ENCODE assay signal across 15 cellular contexts in genomic region chr10:128275405-128275804, GRCh38.
A peak's percentile ranks its signal among the peaks of the same experiment; 100 is the strongest.
DNase-seq lines count a peak whose midpoint lies in the region; ATAC-seq and TF ChIP-seq lines count a peak whose summit lies in the region.
"Had no signal": no experiment of that assay in that cellular context is flagged by ENCODE, and none has a peak within 500 bp of the region (broad histone marks: within the 10 kb centered on the region; RNA-seq: fewer than 3 reads in every experiment).

No MANE protein-coding gene starts in this region.

- no peaks in the 10 kb centered on the region for H3K9me3 Mint-ChIP-seq in CD8-positive, alpha-beta T cell
- H3K9me3 Mint-ChIP-seq in activated CD8-positive, alpha-beta T cell treated with anti-CD3 and anti-CD28 coated beads for 36 hours: no peaks in the 10 kb centered on the region
- H3K9me3 Mint-ChIP-seq in naive thymus-derived CD8-positive, alpha-beta T cell: no peaks in the 10 kb centered on the region
- H3K9me3 Mint-ChIP-seq in chondrocyte (ENCODE audit: low read depth): no peaks in the 10 kb centered on the region
- H3K9me3 Mint-ChIP-seq: activated T-helper 1 cell treated with anti-CD3 and anti-CD28 coated beads, Interleukin-12 subunit alpha, Interleukin-12 subunit beta, Interleukin-2, Interleukin-4 antibody, amounts not matched to agents 30 ng/mL and 10 ng/mL and 1 ng/mL, durations not matched to agents 14 hours and 24 hours and 36 hours; H9 had no signal

- H3K4me3 ChIP-seq in CD8-positive, alpha-beta T cell (ENCODE audit: low read depth, low read length): no peak overlapping the region
- H3K4me3 ChIP-seq: left lung had no signal

- no peak for TF ChIP-seq CTCF in CD8-positive, alpha-beta T cell (IDR thresholded peaks at IDR 0.05)
- TF ChIP-seq CTCF in activated CD8-positive, alpha-beta T cell treated with anti-CD3 and anti-CD28 coated beads for 36 hours (IDR thresholded peaks at IDR 0.05): no peak
- TF ChIP-seq CTCF in chondrocyte (IDR thresholded peaks at IDR 0.05): no peak

- H3K36me3 ChIP-seq in CD8-positive, alpha-beta T cell (ENCODE audit: insufficient read depth, low read length): no peaks in the 10 kb centered on the region
- H3K36me3 ChIP-seq: left lung had no signal

- no peak overlapping the region for H3K27ac ChIP-seq in CD8-positive, alpha-beta T cell (ENCODE audit: low read depth, low read length)
- H3K27ac ChIP-seq: left lung had no signal

- DNase-seq in DMS79 (lab: John Stamatoyannopoulos, UW) (peak; percentile 39), DMS79 treated with DMSO at 0.1 percent for 48 hours (lab: John Stamatoyannopoulos, UW) (no peak), chondrocyte (ENCODE audit: low spot score) (no peak), epidermal melanocyte (ENCODE audit: insufficient read length, low spot score) (no peak)
- DNase-seq in CD8-positive, alpha-beta T cell: no peak
- peak; percentile 22 for DNase-seq in activated CD8-positive, alpha-beta T cell treated with anti-CD3 and anti-CD28 coated beads for 36 hours
- no peak for DNase-seq in naive thymus-derived CD8-positive, alpha-beta T cell
- DNase-seq: activated CD4-positive, CD25-positive, alpha-beta regulatory T cell; H9; left lung; NCI-H2227 treated with DMSO at 0.1 percent for 48 hours; SK-N-SH had no signal

- no peak for ATAC-seq in CD8-positive, alpha-beta T cell
- no peak for ATAC-seq in activated CD8-positive, alpha-beta T cell treated with anti-CD3 and anti-CD28 coated beads for 36 hours
- ATAC-seq in naive thymus-derived CD8-positive, alpha-beta T cell: no peak
- no peak for ATAC-seq in GM18861 (IDR thresholded peaks at IDR 0.05; ENCODE audit: unreplicated experiment)

- H3K4me1 Mint-ChIP-seq in CD8-positive, alpha-beta T cell (ENCODE audit: low read depth): peaks cover 7% of the 10 kb centered on the region
- peaks cover 8% of the 10 kb centered on the region for H3K4me1 Mint-ChIP-seq in activated CD8-positive, alpha-beta T cell treated with anti-CD3 and anti-CD28 coated beads for 36 hours (ENCODE audit: low read depth)
- peaks cover 4 to 12% (median 7%) of the 10 kb centered on the region in 4 donors for H3K4me1 Mint-ChIP-seq in naive thymus-derived CD8-positive, alpha-beta T cell
- H3K4me1 Mint-ChIP-seq in chondrocyte (ENCODE audit: low read depth): no peaks in the 10 kb centered on the region

- H3K36me3 Mint-ChIP-seq in CD8-positive, alpha-beta T cell: no peaks in the 10 kb centered on the region
- H3K36me3 Mint-ChIP-seq in activated CD8-positive, alpha-beta T cell treated with anti-CD3 and anti-CD28 coated beads for 36 hours (ENCODE audit: low read depth): no peaks in the 10 kb centered on the region
- H3K36me3 Mint-ChIP-seq in naive thymus-derived CD8-positive, alpha-beta T cell: no peaks in the 10 kb centered on the region
- no peaks in the 10 kb centered on the region for H3K36me3 Mint-ChIP-seq in chondrocyte (ENCODE audit: low read depth)
- H3K36me3 Mint-ChIP-seq: brain had no signal

- no peak overlapping the region for H3K27ac Mint-ChIP-seq in CD8-positive, alpha-beta T cell
- peak overlapping the region; percentile 46 for H3K27ac Mint-ChIP-seq in activated CD8-positive, alpha-beta T cell treated with anti-CD3 and anti-CD28 coated beads for 36 hours
- no peak overlapping the region for H3K27ac Mint-ChIP-seq in naive thymus-derived CD8-positive, alpha-beta T cell
- no peak overlapping the region for H3K27ac Mint-ChIP-seq in chondrocyte (ENCODE audit: unreplicated experiment)
- H3K27ac Mint-ChIP-seq: activated T-helper 1 cell treated with anti-CD3 and anti-CD28 coated beads, Interleukin-12 subunit alpha, Interleukin-12 subunit beta, Interleukin-2, Interleukin-4 antibody, amounts not matched to agents 30 ng/mL and 10 ng/mL and 1 ng/mL, durations not matched to agents 14 hours and 24 hours and 36 hours; H9 had no signal

- POLR2A ChIA-PET in CD8-positive, alpha-beta T cell (lab: Charles Lee): no interaction called here
- POLR2A ChIA-PET in activated CD8-positive, alpha-beta T cell treated with anti-CD3 and anti-CD28 coated beads for 36 hours (lab: Charles Lee): no interaction called here
- POLR2A ChIA-PET in naive thymus-derived CD8-positive, alpha-beta T cell (lab: Charles Lee): no interaction called here

- no peaks in the 10 kb centered on the region for H3K9me3 ChIP-seq in CD8-positive, alpha-beta T cell (ENCODE audit: low read length)
- H3K9me3 ChIP-seq: left lung, SK-N-SH had no signal

- CTCF ChIA-PET in CD8-positive, alpha-beta T cell (lab: Charles Lee): interaction anchor here (0.6 to 1.0 kb wide), 4 partner anchors 15 to 715 kb away, joined by 3 to 4 read pairs (median 3); no protein-coding TSS in a partner anchor
- CTCF ChIA-PET in activated CD8-positive, alpha-beta T cell treated with anti-CD3 and anti-CD28 coated beads for 36 hours (lab: Charles Lee): interaction anchor here (0.9 to 1.8 kb wide), 4 partner anchors 8 to 39 kb away, joined by 3 to 5 read pairs (median 4); no protein-coding TSS in a partner anchor

- H3K27me3 ChIP-seq in CD8-positive, alpha-beta T cell (ENCODE audit: insufficient read depth, low read length): peaks cover under 1% of the 10 kb centered on the region

- peaks cover 5% of the 10 kb centered on the region for H3K4me1 ChIP-seq in CD8-positive, alpha-beta T cell (ENCODE audit: insufficient read depth, low read length)
- H3K4me1 ChIP-seq: left lung had no signal

- H3K27me3 Mint-ChIP-seq in CD8-positive, alpha-beta T cell (ENCODE audit: low read depth): peaks cover 45% of the 10 kb centered on the region
- peaks cover 45% of the 10 kb centered on the region for H3K27me3 Mint-ChIP-seq in activated CD8-positive, alpha-beta T cell treated with anti-CD3 and anti-CD28 coated beads for 36 hours
- peaks cover 26 to 72% (median 49%) of the 10 kb centered on the region in 5 donors for H3K27me3 Mint-ChIP-seq in naive thymus-derived CD8-positive, alpha-beta T cell
- peaks cover 32% of the 10 kb centered on the region for H3K27me3 Mint-ChIP-seq in chondrocyte (ENCODE audit: low read depth)

- H3K4me3 Mint-ChIP-seq in CD8-positive, alpha-beta T cell: peak overlapping the region; percentile 62
- peak overlapping the region; percentile 55 for H3K4me3 Mint-ChIP-seq in activated CD8-positive, alpha-beta T cell treated with anti-CD3 and anti-CD28 coated beads for 36 hours
- peak overlapping the region; percentile 24 to 72 (median 50) for H3K4me3 Mint-ChIP-seq in naive thymus-derived CD8-positive, alpha-beta T cell
- H3K4me3 Mint-ChIP-seq in chondrocyte (ENCODE audit: unreplicated experiment): no peak overlapping the region
- H3K4me3 Mint-ChIP-seq: activated T-helper 1 cell treated with anti-CD3 and anti-CD28 coated beads, Interleukin-12 subunit alpha, Interleukin-12 subunit beta, Interleukin-2, Interleukin-4 antibody, amounts not matched to agents 30 ng/mL and 10 ng/mL and 1 ng/mL, durations not matched to agents 14 hours and 24 hours and 36 hours; H9 had no signal

- intact Hi-C loops in CD8-positive, alpha-beta T cell (cut with DNase I, micrococcal nuclease): no loop called here
- intact Hi-C loops in activated CD8-positive, alpha-beta T cell treated with anti-CD3 and anti-CD28 coated beads for 36 hours (cut with micrococcal nuclease): no loop called here

Comparison
In these comparisons a context has a peak if more than half of its experiments do, and no peak if none do; other contexts are left out.
1. DNase-seq: peak in DMS79 (single experiment) and activated CD8-positive, alpha-beta T cell treated with anti-CD3 and anti-CD28 coated beads for 36 hours (single experiment); none in DMS79 treated with DMSO at 0.1 percent for 48 hours (single experiment), CD8-positive, alpha-beta T cell (0 of 7), naive thymus-derived CD8-positive, alpha-beta T cell (0 of 10), chondrocyte (single experiment) and epidermal melanocyte (single experiment).